In the genomic region with DNA sequence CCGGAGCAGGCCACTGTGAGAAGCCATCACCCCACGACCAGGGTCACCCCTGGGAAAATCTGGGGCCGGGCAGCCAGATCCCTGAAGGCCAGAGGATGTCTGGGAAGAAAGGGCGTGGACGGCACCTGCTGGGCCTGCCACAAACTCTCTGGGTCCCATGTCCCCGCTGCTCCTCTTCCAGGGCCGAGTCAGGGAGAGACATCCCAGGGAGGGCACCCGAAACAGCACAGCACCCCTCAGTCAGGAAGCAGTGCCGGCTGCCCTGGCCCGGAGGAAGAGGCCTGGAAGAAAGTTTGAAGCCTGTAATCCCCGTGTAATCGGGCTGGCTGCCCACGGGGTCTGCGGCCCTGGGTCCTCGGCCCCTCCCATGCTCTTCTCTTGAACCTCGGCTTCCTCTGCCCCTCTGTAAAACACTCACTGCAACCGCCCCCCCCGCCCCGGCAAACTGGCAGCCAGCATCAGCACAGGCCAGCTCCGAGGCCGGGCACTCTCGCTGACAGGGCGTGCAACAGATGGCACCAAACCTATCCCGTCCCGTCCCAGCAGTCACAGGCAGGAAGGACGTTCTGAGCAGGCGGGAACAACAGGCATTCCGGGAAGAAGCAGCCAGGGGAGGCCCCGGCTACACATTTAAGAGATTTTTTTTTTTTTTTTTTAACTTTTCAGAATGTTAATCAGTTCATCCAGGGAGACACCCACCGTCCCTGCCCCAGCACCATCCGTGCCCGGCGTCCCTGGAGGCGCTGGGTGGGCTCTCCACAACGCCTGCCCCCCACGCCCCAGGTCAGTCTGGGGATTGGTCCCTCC, we compare ENCODE assay signal across 8 cellular contexts. TPM values are rescaled to one million over a fixed set of nuclear protein-coding genes. Genes with fewer than 3 reads are reported as not detected.
A peak's percentile ranks its signal among the peaks of the same experiment; 100 is the strongest.
DNase-seq lines count a peak whose midpoint lies in the region; ATAC-seq and TF ChIP-seq lines count a peak whose summit lies in the region.

No MANE protein-coding gene starts in this region.

- no peaks in the 10 kb centered on the region for H3K9me3 ChIP-seq in heart right ventricle

- H3K4me3 ChIP-seq in AG10803 (ENCODE audit: low read length) (peak overlapping the region; percentile 90), heart right ventricle (peak overlapping the region; percentile 71 to 96 (median 80))

- peak overlapping the region; percentile 82 to 94 (median 92) for H3K4me3 Mint-ChIP-seq in IgD-negative memory B cell
- H3K4me3 Mint-ChIP-seq in activated naive CD8-positive, alpha-beta T cell treated with anti-CD3 and anti-CD28 coated beads, Interleukin-2, amount 50 U/mL, for 24 hours = peak overlapping the region; percentile 86

- peak; percentile 67 for DNase-seq in AG10803 (ENCODE audit: low read depth)
- no peak for DNase-seq in activated naive CD8-positive, alpha-beta T cell treated with anti-CD3 and anti-CD28 coated beads, Interleukin-2, amount 50 U/mL, for 24 hours
- DNase-seq in heart right ventricle = peak; percentile 46 to 62
- peak; percentile 32 for DNase-seq in pons (ENCODE audit: low spot score)
- no peak for DNase-seq in T-helper 9 cell

- H3K27me3 ChIP-seq in heart right ventricle = no peaks in the 10 kb centered on the region

- no peaks in the 10 kb centered on the region for H3K27me3 Mint-ChIP-seq in IgD-negative memory B cell
- no peaks in the 10 kb centered on the region for H3K27me3 Mint-ChIP-seq in activated naive CD8-positive, alpha-beta T cell treated with anti-CD3 and anti-CD28 coated beads, Interleukin-2, amount 50 U/mL, for 24 hours

- peaks cover 0 to 25% (median 0%) of the 10 kb centered on the region in 9 donors for H3K36me3 ChIP-seq in heart right ventricle

- intact Hi-C loops in heart right ventricle (cut with DNase I) = loop anchor here in 7 of 10 donors (5.0 to 10.0 kb wide), 3 partner anchors 40 to 60 kb away; no protein-coding TSS in a partner anchor

- H3K4me1 Mint-ChIP-seq in IgD-negative memory B cell = peaks cover 5 to 17% (median 5%) of the 10 kb centered on the region in 3 donors
- peaks cover 36% of the 10 kb centered on the region for H3K4me1 Mint-ChIP-seq in activated naive CD8-positive, alpha-beta T cell treated with anti-CD3 and anti-CD28 coated beads, Interleukin-2, amount 50 U/mL, for 24 hours

- H3K9me3 Mint-ChIP-seq in IgD-negative memory B cell = no peaks in the 10 kb centered on the region
- H3K9me3 Mint-ChIP-seq in activated naive CD8-positive, alpha-beta T cell treated with anti-CD3 and anti-CD28 coated beads, Interleukin-2, amount 50 U/mL, for 24 hours = no peaks in the 10 kb centered on the region

- no peaks in the 10 kb centered on the region for H3K36me3 Mint-ChIP-seq in IgD-negative memory B cell
- peaks cover 6% of the 10 kb centered on the region for H3K36me3 Mint-ChIP-seq in activated naive CD8-positive, alpha-beta T cell treated with anti-CD3 and anti-CD28 coated beads, Interleukin-2, amount 50 U/mL, for 24 hours (ENCODE audit: low read depth)

- 23 to 29% methylated on average over 36 of the region's 36 CpGs for WGBS in heart right ventricle, 2 donors

- peaks cover 0 to 72% (median 20%) of the 10 kb centered on the region in 9 donors for H3K4me1 ChIP-seq in heart right ventricle

- no peak for ATAC-seq in activated naive CD8-positive, alpha-beta T cell treated with anti-CD3 and anti-CD28 coated beads, Interleukin-2, amount 50 U/mL, for 24 hours
- ATAC-seq in heart right ventricle (peak; percentile 23 to 79 (median 69)), HG02884 (IDR thresholded peaks at IDR 0.05; ENCODE audit: unreplicated experiment) (no peak), HG03565 (IDR thresholded peaks at IDR 0.05; ENCODE audit: unreplicated experiment) (no peak)

- no peak for TF ChIP-seq CTCF in AG10803 (conservative IDR thresholded peaks at IDR 0.05; ENCODE audit: low read length)
- no peak for TF ChIP-seq CTCF in heart right ventricle (IDR thresholded peaks at IDR 0.05)

- peak overlapping the region; percentile 39 to 96 (median 67) for H3K27ac Mint-ChIP-seq in IgD-negative memory B cell
- peak overlapping the region; percentile 92 for H3K27ac Mint-ChIP-seq in activated naive CD8-positive, alpha-beta T cell treated with anti-CD3 and anti-CD28 coated beads, Interleukin-2, amount 50 U/mL, for 24 hours

- H3K27ac ChIP-seq in heart right ventricle = peak overlapping the region; percentile 70 to 98 (median 92)

RNA-seq across cellular contexts. Expression of gene SBNO2, which starts 1.5 kb away (rescaled TPM):
- polyA plus RNA-seq in IgD-negative memory B cell = 2.1 TPM
- total RNA-seq in heart right ventricle = 10 to 100 TPM; 12.6 to 61.3 (median 16.1) TPM
- 10 to 100 TPM; 12.6 to 18.7 TPM for polyA plus RNA-seq in heart right ventricle

RNA-seq across cellular contexts. Expression of gene STK11, which starts 33.0 kb away (rescaled TPM):
- polyA plus RNA-seq in IgD-negative memory B cell (14.9 TPM), heart right ventricle (10 to 100 TPM; 41.1 to 70.4 TPM)
- 10 to 100 TPM; 43.7 to 71.6 (median 46.6) TPM for total RNA-seq in heart right ventricle

Comparison
In these comparisons a context has a peak if more than half of its experiments do, and no peak if none do; other contexts are left out.
1. DNase-seq: peak in AG10803 (single experiment), heart right ventricle (2 of 2) and pons (single experiment); none in activated naive CD8-positive, alpha-beta T cell treated with anti-CD3 and anti-CD28 coated beads, Interleukin-2, amount 50 U/mL, for 24 hours (single experiment) and T-helper 9 cell (single experiment).
2. ATAC-seq: peak in heart right ventricle (8 of 8); none in activated naive CD8-positive, alpha-beta T cell treated with anti-CD3 and anti-CD28 coated beads, Interleukin-2, amount 50 U/mL, for 24 hours (single experiment), HG02884 (single experiment) and HG03565 (single experiment).